Comparison of ENCODE assay signal across 18 cellular contexts in the genomic region with DNA sequence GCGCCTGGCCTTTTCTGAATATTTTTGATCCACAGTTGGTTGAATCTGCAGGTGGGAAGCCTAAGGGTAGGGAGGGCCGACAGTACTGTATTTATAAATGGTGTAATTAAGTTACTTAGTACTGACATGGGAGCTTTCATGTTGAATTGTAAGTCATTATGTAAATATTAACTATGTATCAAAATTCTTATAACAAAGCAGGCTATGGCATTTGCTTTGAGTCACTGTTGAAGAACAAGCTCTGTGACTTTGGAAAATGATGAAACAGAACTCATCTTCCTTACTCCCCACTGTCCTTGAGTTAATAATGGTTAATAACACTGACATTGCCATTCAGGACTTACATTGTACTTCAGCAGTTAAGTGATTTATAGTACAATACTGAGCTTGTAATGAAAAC.
"Had no signal": no experiment of that assay in that cellular context is flagged by ENCODE, and none has a peak within 500 bp of the region (broad histone marks: within the 10 kb centered on the region; RNA-seq: fewer than 3 reads in every experiment).

No MANE protein-coding gene starts in this region.

- H3K4me2 ChIP-seq: hepatocyte had no signal

- H3K4me3 ChIP-seq: hepatocyte, left ventricle myocardium inferior, lower lobe of right lung, ovary, tibial artery, upper lobe of left lung, uterus had no signal

- H3K27me3 ChIP-seq: hepatocyte, ovary, tibial artery, upper lobe of left lung, uterus had no signal

- DNase-seq: effector memory CD4-positive, alpha-beta T cell; erythroblast; foreskin melanocyte; head of caudate nucleus; kidney; left cardiac atrium; left ventricle myocardium inferior; lower lobe of right lung; natural killer cell; nucleus accumbens; ovary; right cardiac atrium; stimulated activated CD4-positive, alpha-beta T cell treated with anti-CD3 and anti-CD28 coated beads, Interleukin-4, amount 100 ng/mL, for 1 hour; tibial artery; upper lobe of left lung; uterus had no signal

- H3K27ac ChIP-seq: ovary, tibial artery, uterus had no signal

- ATAC-seq: left cardiac atrium; lower lobe of right lung; natural killer cell; right cardiac atrium; stimulated activated memory B cell treated with anti-CD40 and anti-IgM and Interleukin-4, amounts not matched to agents 10 μg/mL and 1 μg/mL and 100 μg/mL, for 72 hours had no signal

- H2AFZ ChIP-seq: hepatocyte had no signal

- H3K9me3 ChIP-seq: lower lobe of right lung, ovary, tibial artery, uterus had no signal

- H3K79me2 ChIP-seq: hepatocyte had no signal

- H3K36me3 ChIP-seq: left ventricle myocardium inferior, lower lobe of right lung, ovary, tibial artery, upper lobe of left lung, uterus had no signal
